ENCODE assay signal across 10 cellular contexts in the genomic region with DNA sequence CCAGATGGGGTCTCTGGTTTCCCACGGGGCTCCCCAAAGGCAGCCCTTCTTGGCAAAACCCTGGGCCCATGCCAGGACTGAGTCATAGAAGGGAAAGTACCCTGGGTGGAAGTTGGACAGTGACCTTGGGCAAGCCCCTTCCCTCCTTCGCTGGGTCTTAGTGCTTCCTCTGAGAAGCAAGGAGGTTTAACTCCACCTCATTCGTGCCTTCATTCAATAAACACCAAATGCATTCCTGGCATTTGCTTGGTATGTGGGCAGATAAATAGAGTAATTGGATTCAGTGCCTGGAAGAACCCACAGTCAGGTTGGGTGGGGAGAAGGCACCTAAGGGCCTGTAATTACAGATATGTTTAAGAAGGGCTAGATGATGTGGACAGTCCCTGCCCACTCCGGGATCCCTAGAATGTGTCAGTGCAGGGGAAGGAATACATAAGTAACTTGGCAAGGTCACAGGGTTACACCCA. TPM values are rescaled to one million over a fixed set of nuclear protein-coding genes. Genes with fewer than 3 reads are reported as not detected.
DNase-seq lines count a peak whose midpoint lies in the region; ATAC-seq and TF ChIP-seq lines count a peak whose summit lies in the region.
"Had no signal": no experiment of that assay in that cellular context is flagged by ENCODE, and none has a peak within 500 bp of the region (broad histone marks: within the 10 kb centered on the region; RNA-seq: fewer than 3 reads in every experiment).

No MANE protein-coding gene starts in this region.

- peaks cover 0 to 11% (median 3%) of the 10 kb centered on the region in 6 donors for H3K4me1 ChIP-seq in spleen

- 33 to 47% (median 43%) methylated on average over 4 of the region's 4 CpGs for WGBS in spleen, 5 donors

- H3K4me1 Mint-ChIP-seq in stimulated activated naive B cell treated with anti-CD40 and anti-IgM and Interleukin-4, amounts not matched to agents 10 μg/mL and 1 μg/mL and 100 μg/mL, for 72 hours = peaks cover 22 to 32% of the 10 kb centered on the region in 2 donors

- H3K4me3 Mint-ChIP-seq in stimulated activated naive B cell treated with anti-CD40 and anti-IgM and Interleukin-4, amounts not matched to agents 10 μg/mL and 1 μg/mL and 100 μg/mL, for 72 hours = no peak overlapping the region
- H3K4me3 Mint-ChIP-seq: activated naive CD8-positive, alpha-beta T cell had no signal

- no peaks in the 10 kb centered on the region for H3K27me3 ChIP-seq in spleen (replicated peaks in 1 of 7)

- H3K36me3 ChIP-seq in spleen = no peaks in the 10 kb centered on the region

- no peak for TF ChIP-seq CTCF in spleen (IDR thresholded peaks at IDR 0.05 in 8 of 11, conservative IDR thresholded peaks at IDR 0.05 in 3 of 11)

- no peaks in the 10 kb centered on the region for H3K27me3 Mint-ChIP-seq in stimulated activated naive B cell treated with anti-CD40 and anti-IgM and Interleukin-4, amounts not matched to agents 10 μg/mL and 1 μg/mL and 100 μg/mL, for 72 hours
- H3K27me3 Mint-ChIP-seq: activated naive CD8-positive, alpha-beta T cell had no signal

- peaks cover 4 to 24% (median 21%) of the 10 kb centered on the region in 8 donors for H3K9me3 ChIP-seq in spleen

- H3K27ac ChIP-seq in spleen = no peak overlapping the region

- no peak for TF ChIP-seq POLR2A in spleen (IDR thresholded peaks at IDR 0.05)

- DNase-seq in H4 (ENCODE audit: low spot score) (peak; percentile 84), SW480 (ENCODE audit: low spot score) (peak; percentile 17), fibroblast of peridontal ligament (ENCODE audit: extremely low read depth) (peak; percentile 15), spleen (no peak), NCI-H82 treated with DMSO at 0.1 percent for 48 hours (lab: John Stamatoyannopoulos, UW; ENCODE audit: unreplicated experiment) (no peak)
- DNase-seq in stimulated activated naive B cell treated with anti-CD40 and anti-IgM and Interleukin-4, amounts not matched to agents 10 μg/mL and 1 μg/mL and 100 μg/mL, for 72 hours = peak; percentile 41
- no peak for DNase-seq in activated CD4-positive, CD25-positive, alpha-beta regulatory T cell treated with anti-CD3 and anti-CD28 coated beads, Interleukin-2, amount 50 U/mL, for 72 hours
- DNase-seq: Karpas-422, midbrain had no signal

- no peak overlapping the region for H3K27ac Mint-ChIP-seq in stimulated activated naive B cell treated with anti-CD40 and anti-IgM and Interleukin-4, amounts not matched to agents 10 μg/mL and 1 μg/mL and 100 μg/mL, for 72 hours
- H3K27ac Mint-ChIP-seq: activated naive CD8-positive, alpha-beta T cell had no signal

- H3K36me3 Mint-ChIP-seq in stimulated activated naive B cell treated with anti-CD40 and anti-IgM and Interleukin-4, amounts not matched to agents 10 μg/mL and 1 μg/mL and 100 μg/mL, for 72 hours = peaks cover 7 to 15% of the 10 kb centered on the region in 2 donors

- peaks cover 14 to 16% of the 10 kb centered on the region in 2 donors for H3K9me3 Mint-ChIP-seq in stimulated activated naive B cell treated with anti-CD40 and anti-IgM and Interleukin-4, amounts not matched to agents 10 μg/mL and 1 μg/mL and 100 μg/mL, for 72 hours

- peak; percentile 74 to 75 for ATAC-seq in stimulated activated naive B cell treated with anti-CD40 and anti-IgM and Interleukin-4, amounts not matched to agents 10 μg/mL and 1 μg/mL and 100 μg/mL, for 72 hours (replicated peaks)

- intact Hi-C loops in spleen (cut with DNase I; ENCODE audit: low total_unique reads) = no loop called here

- H3K4me3 ChIP-seq in spleen = no peak overlapping the region

RNA-seq across cellular contexts. Expression of gene CITED4, which starts 36.3 kb away (rescaled TPM):
- total RNA-seq in H4 (2014; rRNA removed; shearing (Covaris generic)) = 0.14 and 0.17 TPM in 2 replicates
- 10 to 100 TPM; 36.1 to 98.8 (median 50.4) TPM for total RNA-seq in spleen
- polyA plus RNA-seq in spleen = 10 to 100 TPM in 2 of 3 donors, 1 to 10 TPM in 1; 10.0 to 25.5 (median 13.0) TPM

Comparison
In these comparisons a context has a peak if more than half of its experiments do, and no peak if none do; other contexts are left out.
1. DNase-seq: peak in H4 (single experiment), SW480 (single experiment), fibroblast of peridontal ligament (single experiment) and stimulated activated naive B cell treated with anti-CD40 and anti-IgM and Interleukin-4, amounts not matched to agents 10 μg/mL and 1 μg/mL and 100 μg/mL, for 72 hours (single experiment); none in spleen (single experiment), activated CD4-positive, CD25-positive, alpha-beta regulatory T cell treated with anti-CD3 and anti-CD28 coated beads, Interleukin-2, amount 50 U/mL, for 72 hours (single experiment) and NCI-H82 treated with DMSO at 0.1 percent for 48 hours (single experiment).
2. RNA of gene CITED4, which starts 36.3 kb away (total RNA-seq): 36.1 to 98.8 TPM in spleen; 0.14 to 0.17 TPM in H4; every median in the first group is over 10 times any median in the second.